Comparison of ENCODE assay signal across 23 cellular contexts in genomic region chr14:88430976-88431375, GRCh38.
"Had no signal": no experiment of that assay in that cellular context is flagged by ENCODE, and none has a peak within 500 bp of the region (broad histone marks: within the 10 kb centered on the region; RNA-seq: fewer than 3 reads in every experiment).

No MANE protein-coding gene starts in this region.

- H3K4me3 ChIP-seq: gastrocnemius medialis, left lung, mucosa of descending colon, right lobe of liver, suprapubic skin, transverse colon, upper lobe of right lung, uterus had no signal

- DNase-seq: cortex of kidney; foreskin fibroblast; gastrocnemius medialis; head of caudate nucleus; left cardiac atrium; left lung; mesenchymal stem cell; mucosa of descending colon; naive B cell; right lobe of liver; small intestine; stimulated activated CD4-positive, alpha-beta T cell treated with anti-CD3 and anti-CD28 coated beads, Interleukin-15, amount 100 ng/mL, for 24 hours; stimulated activated CD4-positive, alpha-beta T cell treated with anti-CD3 and anti-CD28 coated beads, Interleukin-4, amount 100 ng/mL, for 1 hour; stimulated activated CD8-positive, alpha-beta memory T cell treated with anti-CD3 and anti-CD28 coated beads, Interleukin-4, amount 100 ng/mL, for 48 hours; stimulated activated naive CD4-positive, alpha-beta T cell; stimulated activated naive CD8-positive, alpha-beta T cell treated with anti-CD3 and anti-CD28 coated beads, Interleukin-15, amount 100 ng/mL, for 72 hours; transverse colon; upper lobe of right lung; uterus had no signal

- H3K4me1 ChIP-seq: gastrocnemius medialis, left lung, parathyroid adenoma, suprapubic skin, transverse colon, upper lobe of right lung, uterus had no signal

- H3K27ac ChIP-seq: gastrocnemius medialis, left lung, neutrophil, parathyroid adenoma, right lobe of liver, suprapubic skin, transverse colon, upper lobe of right lung, uterus had no signal

- ATAC-seq: gastrocnemius medialis; left cardiac atrium; left lung; mucosa of descending colon; natural killer cell treated with Interleukin-12 subunit alpha and Interleukin-12 subunit beta and Interleukin-15 and Interleukin-18, amount 100 ng/mL, for 72 hours; right lobe of liver; stimulated activated naive CD8-positive, alpha-beta T cell treated with anti-CD3 and anti-CD28 coated beads, Interleukin-15, amount 100 ng/mL, for 72 hours; upper lobe of right lung had no signal

- H3K36me3 ChIP-seq: gastrocnemius medialis, left lung, neutrophil, transverse colon, uterus had no signal

- H3K27me3 ChIP-seq: gastrocnemius medialis, left lung, neutrophil, right lobe of liver, suprapubic skin, transverse colon, upper lobe of right lung, uterus had no signal

- H3K9me3 ChIP-seq: gastrocnemius medialis, left lung, mucosa of descending colon, neutrophil, right lobe of liver, suprapubic skin, transverse colon, upper lobe of right lung, uterus had no signal
